ENCODE assay signal across 12 cellular contexts in the genomic region with DNA sequence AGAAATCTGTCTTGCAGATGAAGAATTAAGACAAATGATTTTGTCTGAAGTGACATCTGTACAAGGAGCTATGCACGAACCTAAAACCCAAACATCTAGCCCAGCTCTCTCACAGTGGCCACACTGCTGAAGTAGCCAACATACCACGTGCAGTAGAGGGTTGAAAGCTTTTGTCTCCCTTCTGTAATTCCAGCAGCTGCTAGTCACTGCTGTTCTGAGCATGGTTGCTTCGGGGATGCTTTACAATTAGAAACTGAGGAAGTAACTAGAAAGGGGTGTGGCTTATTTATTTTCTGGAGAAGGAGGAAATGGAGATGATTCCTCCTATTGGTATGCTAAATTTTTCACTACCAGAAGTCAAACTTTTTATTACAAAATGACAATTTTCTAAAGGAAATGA.
DNase-seq lines count a peak whose midpoint lies in the region; ATAC-seq, FAIRE-seq and TF ChIP-seq lines count a peak whose summit lies in the region.
"Had no signal": no experiment of that assay in that cellular context is flagged by ENCODE, and none has a peak within 500 bp of the region (broad histone marks: within the 10 kb centered on the region; RNA-seq: fewer than 3 reads in every experiment).

No MANE protein-coding gene starts in this region.

- no peak overlapping the region for H3K23ac ChIP-seq in mesendoderm (ENCODE audit: low read length)

- H2BK15ac ChIP-seq in mesendoderm (replicated peaks; ENCODE audit: low read depth): no peak overlapping the region

- H3K27ac ChIP-seq in mesendoderm (ENCODE audit: low read depth, low read length) (no peak overlapping the region), small intestine (ENCODE audit: low read depth in 1 of 2, low read length in 1 of 2) (no peak overlapping the region)
- H3K27ac ChIP-seq: uterus had no signal

- H3K9ac ChIP-seq in Loucy (ENCODE audit: low read depth, low read length, poor library complexity, severe bottlenecking): no peak overlapping the region
- no peak overlapping the region for H3K9ac ChIP-seq in mesendoderm (ENCODE audit: low read length)

- no peak for FAIRE-seq in small intestine (lab: Jason Lieb, UNC)

- H3K4me2 ChIP-seq in Loucy (ENCODE audit: low read depth, low read length, poor library complexity, severe bottlenecking) (peak overlapping the region; percentile 20), mesendoderm (ENCODE audit: low read length) (no peak overlapping the region)

- H3K9me3 ChIP-seq in Loucy (ENCODE audit: insufficient read depth, low read depth, low read length) (no peaks in the 10 kb centered on the region), small intestine (ENCODE audit: control insufficient read depth, low read depth) (no peaks in the 10 kb centered on the region)
- H3K9me3 ChIP-seq: uterus had no signal

- H4K8ac ChIP-seq in mesendoderm (ENCODE audit: low read depth, low read length): no peak overlapping the region

- H4K20me1 ChIP-seq in Loucy (ENCODE audit: insufficient read depth, low read length, poor library complexity, severe bottlenecking): no peaks in the 10 kb centered on the region

- no peaks in the 10 kb centered on the region for H3K27me3 ChIP-seq in Loucy (ENCODE audit: insufficient read depth, low read length, poor library complexity, severe bottlenecking)
- H3K27me3 ChIP-seq in mesendoderm (ENCODE audit: insufficient read depth, low read length, poor library complexity): no peaks in the 10 kb centered on the region
- no peaks in the 10 kb centered on the region for H3K27me3 ChIP-seq in small intestine (ENCODE audit: control insufficient read depth in 2 of 2, insufficient read depth in 2 of 2, low read length in 2 of 2)

- H4K5ac ChIP-seq in mesendoderm (ENCODE audit: low read length): no peak overlapping the region

- H2BK120ac ChIP-seq in mesendoderm (ENCODE audit: low read depth, low read length): no peak overlapping the region

- H3K18ac ChIP-seq in mesendoderm (ENCODE audit: low read length): no peak overlapping the region

- H3K36me3 ChIP-seq in Loucy (ENCODE audit: insufficient read depth, low read length): no peaks in the 10 kb centered on the region
- H3K36me3 ChIP-seq in mesendoderm (ENCODE audit: control insufficient read depth, insufficient read depth, low read length): no peaks in the 10 kb centered on the region
- no peaks in the 10 kb centered on the region for H3K36me3 ChIP-seq in small intestine (ENCODE audit: control insufficient read depth in 2 of 2, insufficient read depth in 2 of 2, low read length in 2 of 2)
- H3K36me3 ChIP-seq: uterus had no signal

- H3K4me3 ChIP-seq in Loucy (ENCODE audit: low read length, poor library complexity, severe bottlenecking): peak overlapping the region; percentile 2
- H3K4me3 ChIP-seq in mesendoderm (ENCODE audit: low read length): no peak overlapping the region
- H3K4me3 ChIP-seq in small intestine (ENCODE audit: low read depth in 1 of 2, low read length in 2 of 2): no peak overlapping the region
- H3K4me3 ChIP-seq: uterus had no signal

- no peaks in the 10 kb centered on the region for H3K79me1 ChIP-seq in mesendoderm (ENCODE audit: low read length)

- no peak overlapping the region for H3K56ac ChIP-seq in mesendoderm (ENCODE audit: low read length)

- H3K4me1 ChIP-seq in Loucy (ENCODE audit: insufficient read depth, low read length, poor library complexity, severe bottlenecking) (no peaks in the 10 kb centered on the region), mesendoderm (ENCODE audit: control insufficient read depth, low read depth, low read length) (peaks cover 2% of the 10 kb centered on the region), small intestine (ENCODE audit: control insufficient read depth in 2 of 2, insufficient read depth in 1 of 2, low read depth in 1 of 2, low read length in 1 of 2) (no peaks in the 10 kb centered on the region)
- H3K4me1 ChIP-seq: uterus had no signal

- TF ChIP-seq CTCF in Loucy (conservative IDR thresholded peaks at IDR 0.05; ENCODE audit: low read length): no peak

- H3F3A ChIP-seq in Loucy (ENCODE audit: low read depth): no peaks in the 10 kb centered on the region

- H3K9me2 ChIP-seq in Loucy (replicated peaks; ENCODE audit: low read depth, low read length): no peaks in the 10 kb centered on the region

- no peak for ATAC-seq in HG02610 (IDR thresholded peaks at IDR 0.05; ENCODE audit: unreplicated experiment)
- no peak for ATAC-seq in GM19467 (IDR thresholded peaks at IDR 0.05; ENCODE audit: unreplicated experiment)
- ATAC-seq: stimulated activated effector memory CD8-positive, alpha-beta T cell treated with anti-CD3 and anti-CD28 coated beads, Interleukin-12 subunit alpha, Interleukin-12 subunit beta, amount 100 ng/mL, for 72 hours had no signal

- H2BK5ac ChIP-seq in mesendoderm (ENCODE audit: low read length): no peak overlapping the region

- no CpG with 5 or more reads among the region's 3 CpGs for WGBS in mesendoderm (ENCODE audit: extremely low coverage, insufficient coverage, low lambda C conversion rate)
- whole genome bisulfite sequencing in small intestine, 3 donors: 53 to 76% (median 64%) methylated on average over 3 of the region's 3 CpGs

- H2AFZ ChIP-seq in Loucy (ENCODE audit: low read length): peak overlapping the region; percentile 70

- H3K4ac ChIP-seq in mesendoderm (ENCODE audit: low read depth, low read length): no peak overlapping the region

- H3K79me2 ChIP-seq in Loucy (ENCODE audit: insufficient read depth, low read length) (no peaks in the 10 kb centered on the region), mesendoderm (ENCODE audit: control insufficient read depth, insufficient read depth, low read length) (no peaks in the 10 kb centered on the region)

- no peak overlapping the region for H2AK5ac ChIP-seq in mesendoderm (ENCODE audit: low read length)

- DNase-seq in AG20443 (ENCODE audit: low spot score) (peak; percentile 14), amniotic epithelial cell (ENCODE audit: low read depth) (peak; percentile 7), mesendoderm (peak; percentile 46), T-helper 1 cell (no peak), small intestine (no peak)
- DNase-seq: activated naive CD4-positive, alpha-beta T cell treated with anti-CD3 and anti-CD28 coated beads for 36 hours; stimulated activated CD4-positive, alpha-beta T cell treated with anti-CD3 and anti-CD28 coated beads, Interleukin-2, amount 100 ng/mL, for 24 hours; uterus had no signal

Comparison
In these comparisons a context has a peak if more than half of its experiments do, and no peak if none do; other contexts are left out.
1. DNase-seq: peak in AG20443 (single experiment), amniotic epithelial cell (single experiment) and mesendoderm (single experiment); none in T-helper 1 cell (0 of 5) and small intestine (single experiment).